In genomic region chr4:82798168-82799005, GRCh38 we compare ENCODE assay signal across 8 cellular contexts. TPM values are rescaled to one million over a fixed set of nuclear protein-coding genes. Genes with fewer than 3 reads are reported as not detected.
A peak's percentile ranks its signal among the peaks of the same experiment; 100 is the strongest.
DNase-seq lines count a peak whose midpoint lies in the region; ATAC-seq, FAIRE-seq and TF ChIP-seq lines count a peak whose summit lies in the region.

SCD5 (minus strand) TSS chr4:82798796; CDS start chr4:82798537, 259 bp downstream.

- no peaks in the 10 kb centered on the region for H3K9me3 ChIP-seq in lower lobe of right lung

- H3K4me3 Mint-ChIP-seq in activated CD8-positive, alpha-beta T cell treated with anti-CD3 and anti-CD28 coated beads for 36 hours, result peak within 1 kb of the TSS; percentile 75

- no peak for TF ChIP-seq CTCF in activated CD8-positive, alpha-beta T cell treated with anti-CD3 and anti-CD28 coated beads for 36 hours (IDR thresholded peaks at IDR 0.05)
- TF ChIP-seq CTCF in lower lobe of right lung (IDR thresholded peaks at IDR 0.05), result no peak

- no peaks in the 10 kb centered on the region for H3K9me3 Mint-ChIP-seq in activated CD8-positive, alpha-beta T cell treated with anti-CD3 and anti-CD28 coated beads for 36 hours

- CTCF ChIA-PET in activated CD8-positive, alpha-beta T cell treated with anti-CD3 and anti-CD28 coated beads for 36 hours (lab: Charles Lee), result interaction anchor here (1.1 to 1.4 kb wide), 2 partner anchors 24 to 237 kb away, joined by 3 to 4 read pairs; partner anchors contain the start of gene COPS4

- peaks cover 12% of the 10 kb centered on the region for H3K27me3 ChIP-seq in lower lobe of right lung (ENCODE audit: low read depth)

- peak within 1 kb of the TSS; percentile 78 for H3K4me3 ChIP-seq in lower lobe of right lung

- no peaks in the 10 kb centered on the region for H3K36me3 Mint-ChIP-seq in activated CD8-positive, alpha-beta T cell treated with anti-CD3 and anti-CD28 coated beads for 36 hours (ENCODE audit: low read depth)

- H3K4me1 Mint-ChIP-seq in activated CD8-positive, alpha-beta T cell treated with anti-CD3 and anti-CD28 coated beads for 36 hours (ENCODE audit: low read depth), result peaks cover 16% of the 10 kb centered on the region

- no peaks in the 10 kb centered on the region for H3K36me3 ChIP-seq in lower lobe of right lung

- intact Hi-C loops in activated CD8-positive, alpha-beta T cell treated with anti-CD3 and anti-CD28 coated beads for 36 hours (cut with micrococcal nuclease), result no loop called here
- intact Hi-C loops in lower lobe of right lung (cut with DNase I), result no loop called here

- DNase-seq in A172 (ENCODE audit: low spot score) (peak; percentile 67), GM18507 (ENCODE audit: extremely low spot score, insufficient read length, low read depth) (peak; percentile 85), NCI-H2227 (lab: John Stamatoyannopoulos, UW; ENCODE audit: unreplicated experiment) (peak; percentile 85), lower lobe of right lung (peak; percentile 73)
- peak; percentile 71 for DNase-seq in activated CD8-positive, alpha-beta T cell treated with anti-CD3 and anti-CD28 coated beads for 36 hours
- DNase-seq in effector CD8-positive, alpha-beta T cell (lab: John Stamatoyannopoulos, UW), result peak; percentile 54
- DNase-seq in stimulated activated CD8-positive, alpha-beta memory T cell treated with anti-CD3 and anti-CD28 coated beads, Interleukin-12 subunit alpha, Interleukin-12 subunit beta, amount 100 ng/mL, for 1 hour (ENCODE audit: low read depth), result peak; percentile 45

- ATAC-seq in HG02973 (IDR thresholded peaks at IDR 0.05; ENCODE audit: unreplicated experiment), result peak; percentile 89
- peak; percentile 96 for ATAC-seq in activated CD8-positive, alpha-beta T cell treated with anti-CD3 and anti-CD28 coated beads for 36 hours
- ATAC-seq in lower lobe of right lung, result peak; percentile 89 to 93

- no peak within 1 kb of the TSS for H3K27ac Mint-ChIP-seq in activated CD8-positive, alpha-beta T cell treated with anti-CD3 and anti-CD28 coated beads for 36 hours

- FAIRE-seq in GM18507 (lab: Jason Lieb, UNC), result peak; percentile 89

- POLR2A ChIA-PET in activated CD8-positive, alpha-beta T cell treated with anti-CD3 and anti-CD28 coated beads for 36 hours (lab: Charles Lee), result interaction anchor here (1.0 kb wide), 1 partner anchor 14 kb away, joined by 3 read pairs; no protein-coding TSS in a partner anchor

- peaks cover 43% of the 10 kb centered on the region for H3K27me3 Mint-ChIP-seq in activated CD8-positive, alpha-beta T cell treated with anti-CD3 and anti-CD28 coated beads for 36 hours

- peaks cover 23% of the 10 kb centered on the region for H3K4me1 ChIP-seq in lower lobe of right lung

- peak within 1 kb of the TSS; percentile 64 for H3K27ac ChIP-seq in lower lobe of right lung

RNA-seq across cellular contexts. Expression of gene SCD5, which starts in this region (rescaled TPM):
- 11.9 and 16.6 TPM in 2 replicates for total RNA-seq in A172 (2014; rRNA removed; shearing (Covaris generic))
- 1 to 10 TPM; 1.6 to 2.2 TPM for total RNA-seq in activated CD8-positive, alpha-beta T cell treated with anti-CD3 and anti-CD28 coated beads for 36 hours
- total RNA-seq in lower lobe of right lung, result 17.7 TPM

Comparison
In these comparisons a context has a peak if more than half of its experiments do, and no peak if none do; other contexts are left out.
1. Peak in every context shown above with its lines: DNase-seq, ATAC-seq, H3K4me3 ChIP-seq and H3K27ac ChIP-seq.